14 cellular contexts compared by ENCODE assay signal in genomic region chr1:47941609-47942237, GRCh38. TPM values are rescaled to one million over a fixed set of nuclear protein-coding genes. Genes with fewer than 3 reads are reported as not detected.
DNase-seq lines count a peak whose midpoint lies in the region; ATAC-seq, FAIRE-seq and TF ChIP-seq lines count a peak whose summit lies in the region.
"Had no signal": no experiment of that assay in that cellular context is flagged by ENCODE, and none has a peak within 500 bp of the region (broad histone marks: within the 10 kb centered on the region; RNA-seq: fewer than 3 reads in every experiment).

No MANE protein-coding gene starts in this region.

- no peak overlapping the region for H3K9ac ChIP-seq in mesendoderm (ENCODE audit: low read length)

- H3K4me2 ChIP-seq in mesendoderm (ENCODE audit: low read length), result no peak overlapping the region

- H2BK15ac ChIP-seq in mesendoderm (replicated peaks; ENCODE audit: low read depth), result no peak overlapping the region

- POLR2A ChIA-PET in RWPE1 (lab: Yijun Ruan, JAX; ENCODE audit: low non-redundant PET), result no interaction called here

- no peak overlapping the region for H3K4me3 ChIP-seq in upper lobe of right lung
- H3K4me3 ChIP-seq in mesendoderm (ENCODE audit: low read length), result no peak overlapping the region

- no peaks in the 10 kb centered on the region for H3K79me2 ChIP-seq in mesendoderm (ENCODE audit: control insufficient read depth, insufficient read depth, low read length)

- no peak overlapping the region for H2BK5ac ChIP-seq in mesendoderm (ENCODE audit: low read length)

- H3K18ac ChIP-seq in mesendoderm (ENCODE audit: low read length), result no peak overlapping the region

- no peaks in the 10 kb centered on the region for H3K36me3 ChIP-seq in upper lobe of right lung
- no peaks in the 10 kb centered on the region for H3K36me3 ChIP-seq in mesendoderm (ENCODE audit: control insufficient read depth, insufficient read depth, low read length)
- H3K36me3 ChIP-seq: neutrophil had no signal

- H4K8ac ChIP-seq in mesendoderm (ENCODE audit: low read depth, low read length), result no peak overlapping the region

- H3K27me3 ChIP-seq in upper lobe of right lung (no peaks in the 10 kb centered on the region), mesendoderm (ENCODE audit: insufficient read depth, low read length, poor library complexity) (no peaks in the 10 kb centered on the region)

- FAIRE-seq in islet of Langerhans (lab: Jason Lieb, UNC), result peak; percentile 79

- H2AK5ac ChIP-seq in mesendoderm (ENCODE audit: low read length), result no peak overlapping the region

- no peak overlapping the region for H3K4ac ChIP-seq in mesendoderm (ENCODE audit: low read depth, low read length)

- CTCF ChIA-PET in RWPE1 (lab: Yijun Ruan, JAX), result no interaction called here

- TF ChIP-seq CTCF in RWPE1 (conservative IDR thresholded peaks at IDR 0.05; ENCODE audit: low read depth) (no peak), upper lobe of right lung (IDR thresholded peaks at IDR 0.05) (no peak)

- H3K4me1 ChIP-seq in upper lobe of right lung, result peaks cover 6% of the 10 kb centered on the region
- H3K4me1 ChIP-seq in mesendoderm (ENCODE audit: control insufficient read depth, low read depth, low read length), result no peaks in the 10 kb centered on the region

- no peak overlapping the region for H4K5ac ChIP-seq in mesendoderm (ENCODE audit: low read length)

- H3K27ac ChIP-seq in RWPE1 (peak overlapping the region; percentile 65), upper lobe of right lung (no peak overlapping the region), mesendoderm (ENCODE audit: low read depth, low read length) (no peak overlapping the region)
- H3K27ac ChIP-seq: neutrophil had no signal

- DNase-seq in NCI-H82 (lab: John Stamatoyannopoulos, UW) (peak; percentile 20), NCI-H82 treated with DMSO at 0.1 percent for 48 hours (lab: John Stamatoyannopoulos, UW; ENCODE audit: unreplicated experiment) (no peak), RWPE1 (ENCODE audit: low spot score) (peak; percentile 77), upper lobe of right lung (no peak), mesendoderm (no peak), anterior cingulate cortex (lab: John Stamatoyannopoulos, UW) (no peak)
- DNase-seq: activated CD4-positive, alpha-beta T cell treated with anti-CD3 and anti-CD28 coated beads for 1 hour; HCEC 1CT; MM.1S; stimulated activated CD4-positive, alpha-beta T cell treated with anti-CD3 and anti-CD28 coated beads, Interleukin-12 subunit alpha, Interleukin-12 subunit beta, amount 100 ng/mL, for 4 hours had no signal

- H3K56ac ChIP-seq in mesendoderm (ENCODE audit: low read length), result no peak overlapping the region

- WGBS in mesendoderm (ENCODE audit: extremely low coverage, insufficient coverage, low lambda C conversion rate), result no CpG with 5 or more reads among the region's 1 CpG

- H3K23ac ChIP-seq in mesendoderm (ENCODE audit: low read length), result no peak overlapping the region

- H3K9me3 ChIP-seq in upper lobe of right lung, result no peaks in the 10 kb centered on the region
- H3K9me3 ChIP-seq: neutrophil had no signal

- H2BK120ac ChIP-seq in mesendoderm (ENCODE audit: low read depth, low read length), result no peak overlapping the region

- peaks cover 2% of the 10 kb centered on the region for H3K79me1 ChIP-seq in mesendoderm (ENCODE audit: low read length)

- intact Hi-C loops in upper lobe of right lung (cut with DNase I), result no loop called here

- ATAC-seq in upper lobe of right lung (peak; percentile 77), GM21825 (IDR thresholded peaks at IDR 0.05; ENCODE audit: unreplicated experiment) (no peak)

RNA-seq across cellular contexts. Expression of gene TRABD2B, which starts 55.5 kb away (rescaled TPM):
- total RNA-seq in upper lobe of right lung, result 1.2 TPM
- 3.4 TPM for polyA plus RNA-seq in mesendoderm (2013, experiment 1 of 2)
- 2.7 TPM for polyA plus RNA-seq in mesendoderm (2013, experiment 2 of 2)
- polyA plus RNA-seq: AG04450 had no signal

Comparison
In these comparisons a context has a peak if more than half of its experiments do, and no peak if none do; other contexts are left out.
1. DNase-seq: peak in NCI-H82 (single experiment) and RWPE1 (single experiment); none in NCI-H82 treated with DMSO at 0.1 percent for 48 hours (single experiment), upper lobe of right lung (single experiment), mesendoderm (single experiment) and anterior cingulate cortex (0 of 58).